1 cellular context compared by ENCODE assay signal in the genomic region with DNA sequence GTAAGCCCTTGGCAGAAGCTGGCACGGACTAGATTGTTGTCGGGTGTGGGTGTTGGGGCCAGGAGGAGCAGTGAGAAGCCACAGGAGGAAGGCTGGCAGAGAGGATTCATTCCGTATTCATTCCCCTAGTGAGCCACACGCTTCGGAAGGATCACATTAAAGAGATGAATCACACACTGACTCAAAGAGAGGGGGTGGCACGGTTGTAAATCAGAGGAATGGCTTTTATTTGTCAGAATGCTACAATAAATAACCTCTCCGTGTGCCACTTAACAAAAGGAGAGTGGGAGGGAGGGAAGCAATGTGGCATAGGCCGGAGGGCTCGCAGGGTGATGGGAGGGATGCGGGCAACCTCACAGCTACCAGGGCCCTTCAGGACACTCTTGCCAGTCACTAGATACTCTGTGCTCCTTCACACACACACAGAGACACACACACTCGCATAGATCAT.
TF ChIP-seq lines count a peak whose summit lies in the region.

No MANE protein-coding gene starts in this region.

TF ChIP-seq in HEK293, 187 proteins besides CTCF, POLR2A, EP300 and RAD21 (continued from another document and continues in another):
- peak; percentile 88 for TF ChIP-seq ZNF324 (tag by site-specific recombination; IDR thresholded peaks at IDR 0.05)
- TF ChIP-seq, protein P1, sequence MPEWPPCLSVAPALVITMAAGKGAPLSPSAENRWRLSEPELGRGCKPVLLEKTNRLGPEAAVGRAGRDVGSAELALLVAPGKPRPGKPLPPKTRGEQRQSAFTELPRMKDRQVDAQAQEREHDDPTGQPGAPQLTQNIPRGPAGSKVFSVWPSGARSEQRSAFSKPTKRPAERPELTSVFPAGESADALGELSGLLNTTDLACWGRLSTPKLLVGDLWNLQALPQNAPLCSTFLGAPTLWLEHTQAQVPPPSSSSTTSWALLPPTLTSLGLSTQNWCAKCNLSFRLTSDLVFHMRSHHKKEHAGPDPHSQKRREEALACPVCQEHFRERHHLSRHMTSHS (tag by site-specific recombination; IDR thresholded peaks at IDR 0.05) = peak; percentile 13; the same call in 1 of the 2 replicates
- TF ChIP-seq, protein P2, sequence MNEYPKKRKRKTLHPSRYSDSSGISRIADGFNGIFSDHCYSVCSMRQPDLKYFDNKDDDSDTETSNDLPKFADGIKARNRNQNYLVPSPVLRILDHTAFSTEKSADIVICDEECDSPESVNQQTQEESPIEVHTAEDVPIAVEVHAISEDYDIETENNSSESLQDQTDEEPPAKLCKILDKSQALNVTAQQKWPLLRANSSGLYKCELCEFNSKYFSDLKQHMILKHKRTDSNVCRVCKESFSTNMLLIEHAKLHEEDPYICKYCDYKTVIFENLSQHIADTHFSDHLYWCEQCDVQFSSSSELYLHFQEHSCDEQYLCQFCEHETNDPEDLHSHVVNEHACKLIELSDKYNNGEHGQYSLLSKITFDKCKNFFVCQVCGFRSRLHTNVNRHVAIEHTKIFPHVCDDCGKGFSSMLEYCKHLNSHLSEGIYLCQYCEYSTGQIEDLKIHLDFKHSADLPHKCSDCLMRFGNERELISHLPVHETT (tag by site-specific recombination; IDR thresholded peaks at IDR 0.05) = peak; percentile 93
- TF ChIP-seq ZNF660 (tag by site-specific recombination; IDR thresholded peaks at IDR 0.05) = peak; percentile 89
- no peak for TF ChIP-seq ZNF530 (tag by site-specific recombination; IDR thresholded peaks at IDR 0.05; ENCODE audit: low read depth)
- no peak for TF ChIP-seq ZNF146 (tag by site-specific recombination; IDR thresholded peaks at IDR 0.05)
- 0 out of 2 replicates have a peak, but pooled peaks have one; percentile 81 for TF ChIP-seq MEIS1 (CRISPR knock-in tag; IDR thresholded peaks at IDR 0.05; ENCODE audit: borderline replicate concordance)
- peak; percentile 89 for TF ChIP-seq GLIS1 (tag by site-specific recombination; IDR thresholded peaks at IDR 0.05)
- TF ChIP-seq, protein P3, sequence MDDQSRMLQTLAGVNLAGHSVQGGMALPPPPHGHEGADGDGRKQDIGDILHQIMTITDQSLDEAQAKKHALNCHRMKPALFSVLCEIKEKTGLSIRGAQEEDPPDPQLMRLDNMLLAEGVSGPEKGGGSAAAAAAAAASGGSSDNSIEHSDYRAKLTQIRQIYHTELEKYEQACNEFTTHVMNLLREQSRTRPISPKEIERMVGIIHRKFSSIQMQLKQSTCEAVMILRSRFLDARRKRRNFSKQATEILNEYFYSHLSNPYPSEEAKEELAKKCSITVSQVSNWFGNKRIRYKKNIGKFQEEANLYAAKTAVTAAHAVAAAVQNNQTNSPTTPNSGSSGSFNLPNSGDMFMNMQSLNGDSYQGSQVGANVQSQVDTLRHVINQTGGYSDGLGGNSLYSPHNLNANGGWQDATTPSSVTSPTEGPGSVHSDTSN (CRISPR knock-in tag; IDR thresholded peaks at IDR 0.05) = no peak
- TF ChIP-seq HOXC10 (CRISPR knock-in tag; IDR thresholded peaks at IDR 0.05) = no peak; the same call in 1 of the 2 replicates
- TF ChIP-seq, protein P4, sequence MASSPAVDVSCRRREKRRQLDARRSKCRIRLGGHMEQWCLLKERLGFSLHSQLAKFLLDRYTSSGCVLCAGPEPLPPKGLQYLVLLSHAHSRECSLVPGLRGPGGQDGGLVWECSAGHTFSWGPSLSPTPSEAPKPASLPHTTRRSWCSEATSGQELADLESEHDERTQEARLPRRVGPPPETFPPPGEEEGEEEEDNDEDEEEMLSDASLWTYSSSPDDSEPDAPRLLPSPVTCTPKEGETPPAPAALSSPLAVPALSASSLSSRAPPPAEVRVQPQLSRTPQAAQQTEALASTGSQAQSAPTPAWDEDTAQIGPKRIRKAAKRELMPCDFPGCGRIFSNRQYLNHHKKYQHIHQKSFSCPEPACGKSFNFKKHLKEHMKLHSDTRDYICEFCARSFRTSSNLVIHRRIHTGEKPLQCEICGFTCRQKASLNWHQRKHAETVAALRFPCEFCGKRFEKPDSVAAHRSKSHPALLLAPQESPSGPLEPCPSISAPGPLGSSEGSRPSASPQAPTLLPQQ (tag by site-specific recombination; IDR thresholded peaks at IDR 0.05) = peak; percentile 66
- TF ChIP-seq ZNF561 (tag by site-specific recombination; IDR thresholded peaks at IDR 0.05; ENCODE audit: borderline replicate concordance) = peak; percentile 70; the same call in 1 of the 2 replicates
- TF ChIP-seq MYNN (tag by site-specific recombination; IDR thresholded peaks at IDR 0.05; ENCODE audit: borderline replicate concordance) = peak; percentile 71; the same call in 1 of the 2 replicates
- peak; percentile 93 for TF ChIP-seq WT1 (tag by site-specific recombination; IDR thresholded peaks at IDR 0.05)
- TF ChIP-seq ZSCAN16 (tag by site-specific recombination; IDR thresholded peaks at IDR 0.05) = no peak
- TF ChIP-seq, protein P5, sequence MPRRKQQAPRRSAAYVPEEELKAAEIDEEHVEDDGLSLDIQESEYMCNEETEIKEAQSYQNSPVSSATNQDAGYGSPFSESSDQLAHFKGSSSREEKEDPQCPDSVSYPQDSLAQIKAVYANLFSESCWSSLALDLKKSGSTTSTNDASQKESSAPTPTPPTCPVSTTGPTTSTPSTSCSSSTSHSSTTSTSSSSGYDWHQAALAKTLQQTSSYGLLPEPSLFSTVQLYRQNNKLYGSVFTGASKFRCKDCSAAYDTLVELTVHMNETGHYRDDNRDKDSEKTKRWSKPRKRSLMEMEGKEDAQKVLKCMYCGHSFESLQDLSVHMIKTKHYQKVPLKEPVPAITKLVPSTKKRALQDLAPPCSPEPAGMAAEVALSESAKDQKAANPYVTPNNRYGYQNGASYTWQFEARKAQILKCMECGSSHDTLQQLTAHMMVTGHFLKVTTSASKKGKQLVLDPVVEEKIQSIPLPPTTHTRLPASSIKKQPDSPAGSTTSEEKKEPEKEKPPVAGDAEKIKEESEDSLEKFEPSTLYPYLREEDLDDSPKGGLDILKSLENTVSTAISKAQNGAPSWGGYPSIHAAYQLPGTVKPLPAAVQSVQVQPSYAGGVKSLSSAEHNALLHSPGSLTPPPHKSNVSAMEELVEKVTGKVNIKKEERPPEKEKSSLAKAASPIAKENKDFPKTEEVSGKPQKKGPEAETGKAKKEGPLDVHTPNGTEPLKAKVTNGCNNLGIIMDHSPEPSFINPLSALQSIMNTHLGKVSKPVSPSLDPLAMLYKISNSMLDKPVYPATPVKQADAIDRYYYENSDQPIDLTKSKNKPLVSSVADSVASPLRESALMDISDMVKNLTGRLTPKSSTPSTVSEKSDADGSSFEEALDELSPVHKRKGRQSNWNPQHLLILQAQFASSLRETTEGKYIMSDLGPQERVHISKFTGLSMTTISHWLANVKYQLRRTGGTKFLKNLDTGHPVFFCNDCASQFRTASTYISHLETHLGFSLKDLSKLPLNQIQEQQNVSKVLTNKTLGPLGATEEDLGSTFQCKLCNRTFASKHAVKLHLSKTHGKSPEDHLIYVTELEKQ (tag by site-specific recombination; IDR thresholded peaks at IDR 0.05; ENCODE audit: borderline replicate concordance) = peak; percentile 98
- TF ChIP-seq ZNF214 (tag by site-specific recombination; IDR thresholded peaks at IDR 0.05; ENCODE audit: borderline replicate concordance) = no peak
- TF ChIP-seq, protein P6, sequence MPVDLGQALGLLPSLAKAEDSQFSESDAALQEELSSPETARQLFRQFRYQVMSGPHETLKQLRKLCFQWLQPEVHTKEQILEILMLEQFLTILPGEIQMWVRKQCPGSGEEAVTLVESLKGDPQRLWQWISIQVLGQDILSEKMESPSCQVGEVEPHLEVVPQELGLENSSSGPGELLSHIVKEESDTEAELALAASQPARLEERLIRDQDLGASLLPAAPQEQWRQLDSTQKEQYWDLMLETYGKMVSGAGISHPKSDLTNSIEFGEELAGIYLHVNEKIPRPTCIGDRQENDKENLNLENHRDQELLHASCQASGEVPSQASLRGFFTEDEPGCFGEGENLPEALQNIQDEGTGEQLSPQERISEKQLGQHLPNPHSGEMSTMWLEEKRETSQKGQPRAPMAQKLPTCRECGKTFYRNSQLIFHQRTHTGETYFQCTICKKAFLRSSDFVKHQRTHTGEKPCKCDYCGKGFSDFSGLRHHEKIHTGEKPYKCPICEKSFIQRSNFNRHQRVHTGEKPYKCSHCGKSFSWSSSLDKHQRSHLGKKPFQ (tag by site-specific recombination; IDR thresholded peaks at IDR 0.05) = no peak
- peak; percentile 61; the same call in 1 of the 2 replicates for TF ChIP-seq GLI2 (tag by site-specific recombination; IDR thresholded peaks at IDR 0.05; ENCODE audit: borderline replicate concordance, low read depth)
- TF ChIP-seq, protein P7, sequence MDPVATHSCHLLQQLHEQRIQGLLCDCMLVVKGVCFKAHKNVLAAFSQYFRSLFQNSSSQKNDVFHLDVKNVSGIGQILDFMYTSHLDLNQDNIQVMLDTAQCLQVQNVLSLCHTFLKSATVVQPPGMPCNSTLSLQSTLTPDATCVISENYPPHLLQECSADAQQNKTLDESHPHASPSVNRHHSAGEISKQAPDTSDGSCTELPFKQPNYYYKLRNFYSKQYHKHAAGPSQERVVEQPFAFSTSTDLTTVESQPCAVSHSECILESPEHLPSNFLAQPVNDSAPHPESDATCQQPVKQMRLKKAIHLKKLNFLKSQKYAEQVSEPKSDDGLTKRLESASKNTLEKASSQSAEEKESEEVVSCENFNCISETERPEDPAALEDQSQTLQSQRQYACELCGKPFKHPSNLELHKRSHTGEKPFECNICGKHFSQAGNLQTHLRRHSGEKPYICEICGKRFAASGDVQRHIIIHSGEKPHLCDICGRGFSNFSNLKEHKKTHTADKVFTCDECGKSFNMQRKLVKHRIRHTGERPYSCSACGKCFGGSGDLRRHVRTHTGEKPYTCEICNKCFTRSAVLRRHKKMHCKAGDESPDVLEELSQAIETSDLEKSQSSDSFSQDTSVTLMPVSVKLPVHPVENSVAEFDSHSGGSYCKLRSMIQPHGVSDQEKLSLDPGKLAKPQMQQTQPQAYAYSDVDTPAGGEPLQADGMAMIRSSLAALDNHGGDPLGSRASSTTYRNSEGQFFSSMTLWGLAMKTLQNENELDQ (tag by site-specific recombination; IDR thresholded peaks at IDR 0.05; ENCODE audit: low read depth) = no peak
- peak; percentile 96 for TF ChIP-seq ZEB2 (tag by site-specific recombination; IDR thresholded peaks at IDR 0.05)
- peak; percentile 81 for TF ChIP-seq ZNF24 (tag by site-specific recombination; IDR thresholded peaks at IDR 0.05)
- peak; percentile 71; the same call in 1 of the 2 replicates for TF ChIP-seq ZNF2 (tag by site-specific recombination; IDR thresholded peaks at IDR 0.05)
- TF ChIP-seq ZNF600 (tag by site-specific recombination; IDR thresholded peaks at IDR 0.05) = peak; percentile 89
- peak; percentile 45; the same call in 1 of the 2 replicates for TF ChIP-seq PRDM1 (tag by site-specific recombination; IDR thresholded peaks at IDR 0.05)
- no peak for TF ChIP-seq ZNF292 (tag by site-specific recombination; IDR thresholded peaks at IDR 0.05; ENCODE audit: borderline replicate concordance, low read depth)
- peak; percentile 96 for TF ChIP-seq ZNF843 (tag by site-specific recombination; IDR thresholded peaks at IDR 0.05)
- TF ChIP-seq SP2 (tag by site-specific recombination; IDR thresholded peaks at IDR 0.05) = peak; percentile 72
- TF ChIP-seq ZBTB21 (tag by site-specific recombination; IDR thresholded peaks at IDR 0.05) = peak; percentile 64
- peak; percentile 51; the same call in 1 of the 2 replicates for TF ChIP-seq ZIC2 (tag by site-specific recombination; IDR thresholded peaks at IDR 0.05)
- TF ChIP-seq ZNF184 (tag by site-specific recombination; IDR thresholded peaks at IDR 0.05) = 0 out of 2 replicates have a peak, but pooled peaks have one; percentile 40
- TF ChIP-seq, protein P8, sequence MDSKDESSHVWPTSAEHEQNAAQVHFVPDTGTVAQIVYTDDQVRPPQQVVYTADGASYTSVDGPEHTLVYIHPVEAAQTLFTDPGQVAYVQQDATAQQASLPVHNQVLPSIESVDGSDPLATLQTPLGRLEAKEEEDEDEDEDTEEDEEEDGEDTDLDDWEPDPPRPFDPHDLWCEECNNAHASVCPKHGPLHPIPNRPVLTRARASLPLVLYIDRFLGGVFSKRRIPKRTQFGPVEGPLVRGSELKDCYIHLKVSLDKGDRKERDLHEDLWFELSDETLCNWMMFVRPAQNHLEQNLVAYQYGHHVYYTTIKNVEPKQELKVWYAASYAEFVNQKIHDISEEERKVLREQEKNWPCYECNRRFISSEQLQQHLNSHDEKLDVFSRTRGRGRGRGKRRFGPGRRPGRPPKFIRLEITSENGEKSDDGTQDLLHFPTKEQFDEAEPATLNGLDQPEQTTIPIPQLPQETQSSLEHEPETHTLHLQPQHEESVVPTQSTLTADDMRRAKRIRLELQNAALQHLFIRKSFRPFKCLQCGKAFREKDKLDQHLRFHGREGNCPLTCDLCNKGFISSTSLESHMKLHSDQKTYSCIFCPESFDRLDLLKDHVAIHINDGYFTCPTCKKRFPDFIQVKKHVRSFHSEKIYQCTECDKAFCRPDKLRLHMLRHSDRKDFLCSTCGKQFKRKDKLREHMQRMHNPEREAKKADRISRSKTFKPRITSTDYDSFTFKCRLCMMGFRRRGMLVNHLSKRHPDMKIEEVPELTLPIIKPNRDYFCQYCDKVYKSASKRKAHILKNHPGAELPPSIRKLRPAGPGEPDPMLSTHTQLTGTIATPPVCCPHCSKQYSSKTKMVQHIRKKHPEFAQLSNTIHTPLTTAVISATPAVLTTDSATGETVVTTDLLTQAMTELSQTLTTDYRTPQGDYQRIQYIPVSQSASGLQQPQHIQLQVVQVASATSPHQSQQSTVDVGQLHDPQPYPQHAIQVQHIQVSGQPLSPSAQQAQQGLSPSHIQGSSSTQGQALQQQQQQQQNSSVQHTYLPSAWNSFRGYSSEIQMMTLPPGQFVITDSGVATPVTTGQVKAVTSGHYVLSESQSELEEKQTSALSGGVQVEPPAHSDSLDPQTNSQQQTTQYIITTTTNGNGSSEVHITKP (tag by site-specific recombination; IDR thresholded peaks at IDR 0.05) = peak; percentile 69
- no peak for TF ChIP-seq ZNF677 (tag by site-specific recombination; IDR thresholded peaks at IDR 0.05)
- no peak for TF ChIP-seq ZNF747 (tag by site-specific recombination; IDR thresholded peaks at IDR 0.05)
- TF ChIP-seq KLF10 (tag by site-specific recombination; IDR thresholded peaks at IDR 0.05) = 0 out of 2 replicates have a peak, but pooled peaks have one; percentile 23
- TF ChIP-seq, protein P9, sequence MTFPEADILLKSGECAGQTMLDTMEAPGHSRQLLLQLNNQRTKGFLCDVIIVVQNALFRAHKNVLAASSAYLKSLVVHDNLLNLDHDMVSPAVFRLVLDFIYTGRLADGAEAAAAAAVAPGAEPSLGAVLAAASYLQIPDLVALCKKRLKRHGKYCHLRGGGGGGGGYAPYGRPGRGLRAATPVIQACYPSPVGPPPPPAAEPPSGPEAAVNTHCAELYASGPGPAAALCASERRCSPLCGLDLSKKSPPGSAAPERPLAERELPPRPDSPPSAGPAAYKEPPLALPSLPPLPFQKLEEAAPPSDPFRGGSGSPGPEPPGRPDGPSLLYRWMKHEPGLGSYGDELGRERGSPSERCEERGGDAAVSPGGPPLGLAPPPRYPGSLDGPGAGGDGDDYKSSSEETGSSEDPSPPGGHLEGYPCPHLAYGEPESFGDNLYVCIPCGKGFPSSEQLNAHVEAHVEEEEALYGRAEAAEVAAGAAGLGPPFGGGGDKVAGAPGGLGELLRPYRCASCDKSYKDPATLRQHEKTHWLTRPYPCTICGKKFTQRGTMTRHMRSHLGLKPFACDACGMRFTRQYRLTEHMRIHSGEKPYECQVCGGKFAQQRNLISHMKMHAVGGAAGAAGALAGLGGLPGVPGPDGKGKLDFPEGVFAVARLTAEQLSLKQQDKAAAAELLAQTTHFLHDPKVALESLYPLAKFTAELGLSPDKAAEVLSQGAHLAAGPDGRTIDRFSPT (tag by site-specific recombination; IDR thresholded peaks at IDR 0.05) = peak; percentile 85
- no peak for TF ChIP-seq GLI4 (tag by site-specific recombination; IDR thresholded peaks at IDR 0.05)
- TF ChIP-seq ZNF366 (tag by site-specific recombination; conservative IDR thresholded peaks at IDR 0.05) = peak; percentile 69
- no peak for TF ChIP-seq RBAK (tag by site-specific recombination; IDR thresholded peaks at IDR 0.05)
- peak; percentile 76; the same call in 1 of the 2 replicates for TF ChIP-seq KLF9 (tag by site-specific recombination; IDR thresholded peaks at IDR 0.05; ENCODE audit: low read depth)
